In genomic region chr2:25672500-25673169, GRCh38 we compare ENCODE assay signal across 8 cellular contexts. TPM values are rescaled to one million over a fixed set of nuclear protein-coding genes. Genes with fewer than 3 reads are reported as not detected.
DNase-seq lines count a peak whose midpoint lies in the region; ATAC-seq and TF ChIP-seq lines count a peak whose summit lies in the region.

No MANE protein-coding gene starts in this region.

- TF ChIP-seq CTCF in dorsolateral prefrontal cortex (IDR thresholded peaks at IDR 0.05 in 54 of 56, conservative IDR thresholded peaks at IDR 0.05 in 2 of 56; ENCODE audit: low read depth in 1 of 56, partially characterized antibody in 56 of 56), result peak in 2 of 56 donors; percentile 14 to 17

- intact Hi-C loops in dorsolateral prefrontal cortex (cut with DNase I), result loop anchor here in 1 of 2 donors (10.0 kb wide), 2 partner anchors 308 to 312 kb away; partner anchors contain the start of gene KIF3C

- peak; percentile 54 for ATAC-seq in HG02884 (IDR thresholded peaks at IDR 0.05; ENCODE audit: unreplicated experiment)

- H3K4me3 ChIP-seq in dorsolateral prefrontal cortex, result peak overlapping the region; percentile 59 to 97 (median 82)

- DNase-seq in NCI-H524 (lab: John Stamatoyannopoulos, UW), result peak; percentile 13 to 64
- no peak for DNase-seq in NCI-H524 treated with DMSO at 0.1 percent for 48 hours (lab: John Stamatoyannopoulos, UW)
- peak; percentile 80 for DNase-seq in NCI-H2171 treated with DMSO at 0.1 percent for 48 hours (lab: John Stamatoyannopoulos, UW)
- peak; percentile 69 for DNase-seq in activated CD4-positive, alpha-beta T cell treated with anti-CD3 and anti-CD28 coated beads, Interleukin-2, amount 50 U/mL, for 1 hour
- peak in 6 of 10 donors; percentile 51 to 77 (median 60) for DNase-seq in dorsolateral prefrontal cortex
- DNase-seq in lung microvascular endothelial cell (ENCODE audit: low read depth in 2 of 2), result peak; percentile 34 to 64
- peak; percentile 54 for DNase-seq in stimulated activated CD8-positive, alpha-beta memory T cell treated with anti-CD3 and anti-CD28 coated beads, Interleukin-12 subunit alpha, Interleukin-12 subunit beta, amount 100 ng/mL, for 1 hour (ENCODE audit: low read depth)

- no peaks in the 10 kb centered on the region for H3K27me3 ChIP-seq in dorsolateral prefrontal cortex

- peak overlapping the region in 58 of 59 donors; percentile 25 to 96 (median 88) for H3K27ac ChIP-seq in dorsolateral prefrontal cortex

RNA-seq across cellular contexts. Expression of gene DTNB, which starts 0.7 kb away (rescaled TPM):
- total RNA-seq in dorsolateral prefrontal cortex (100 to 1,000 TPM in 78 of 120 experiments, 10 to 100 TPM in 42; 74.4 to 162 (median 104) TPM), lung microvascular endothelial cell (3.7 and 4.2 TPM in 2 replicates)

Comparison
In these comparisons a context has a peak if more than half of its experiments do, and no peak if none do; other contexts are left out.
1. RNA of gene DTNB, which starts 0.7 kb away (total RNA-seq): 74.4 to 162 TPM in dorsolateral prefrontal cortex; 3.7 to 4.2 TPM in lung microvascular endothelial cell; every median in the first group is over 10 times any median in the second.